ENCODE assay signal across 8 cellular contexts in the genomic region with DNA sequence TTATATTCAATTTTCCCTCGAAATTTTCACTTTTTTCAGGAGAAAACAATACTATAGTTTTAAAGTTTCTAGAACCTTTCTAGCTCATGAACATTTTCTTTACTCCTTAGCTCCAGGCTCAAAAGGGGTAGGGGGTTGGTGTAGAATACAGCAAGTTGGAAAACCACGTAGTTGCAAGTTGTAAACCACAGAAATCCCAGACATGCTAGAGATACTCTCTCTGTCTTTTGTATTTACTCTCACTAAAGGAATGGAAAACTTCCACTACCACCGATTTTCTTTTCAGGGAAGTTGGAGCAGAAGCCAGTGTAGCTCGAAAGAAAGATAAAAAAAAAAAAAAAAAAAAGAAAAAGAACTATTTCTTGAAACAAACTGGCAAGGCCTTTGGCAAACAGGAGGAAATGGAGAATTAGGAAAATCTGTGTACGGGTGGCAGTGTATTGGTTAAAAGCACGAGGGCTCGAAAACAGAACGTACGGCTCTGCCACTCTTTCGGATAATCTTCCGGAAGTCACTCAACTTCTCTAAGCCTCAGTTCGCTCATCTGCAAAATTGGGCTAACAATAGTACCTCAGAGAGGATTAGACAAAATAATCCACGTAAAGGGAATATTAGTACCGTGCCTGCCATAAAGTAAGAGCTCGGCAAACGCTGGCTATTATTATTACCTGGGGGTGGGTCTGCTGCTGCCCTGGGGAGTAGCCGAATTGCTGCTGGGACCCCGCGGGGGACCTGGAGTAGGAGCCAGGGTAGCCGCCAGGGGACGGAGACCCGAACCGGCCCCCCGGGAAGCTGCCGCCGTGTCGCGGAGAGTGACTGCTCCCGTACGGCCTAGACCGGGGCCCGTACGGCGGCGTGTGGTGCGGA. TPM values are rescaled to one million over a fixed set of nuclear protein-coding genes. Genes with fewer than 3 reads are reported as not detected.
DNase-seq lines count a peak whose midpoint lies in the region; ATAC-seq and TF ChIP-seq lines count a peak whose summit lies in the region.

No MANE protein-coding gene starts in this region.

- peak overlapping the region; percentile 93 for H3K4me3 Mint-ChIP-seq in activated naive CD8-positive, alpha-beta T cell treated with anti-CD3 and anti-CD28 coated beads, Interleukin-2, amount 50 U/mL, for 24 hours

- peaks cover 0 to 19% of the 10 kb centered on the region in 2 donors for H3K4me1 ChIP-seq in right atrium auricular region
- peaks cover 35 to 40% of the 10 kb centered on the region in 2 donors for H3K4me1 ChIP-seq in gastrocnemius medialis

- H3K27me3 ChIP-seq in right atrium auricular region (no peaks in the 10 kb centered on the region), gastrocnemius medialis (no peaks in the 10 kb centered on the region)

- H3K4me1 Mint-ChIP-seq in activated naive CD8-positive, alpha-beta T cell treated with anti-CD3 and anti-CD28 coated beads, Interleukin-2, amount 50 U/mL, for 24 hours = peaks cover 47% of the 10 kb centered on the region

- H3K27ac Mint-ChIP-seq in activated naive CD8-positive, alpha-beta T cell treated with anti-CD3 and anti-CD28 coated beads, Interleukin-2, amount 50 U/mL, for 24 hours = peak overlapping the region; percentile 98

- ATAC-seq in GM21390 (IDR thresholded peaks at IDR 0.05; ENCODE audit: unreplicated experiment) (peak; percentile 52), gastrocnemius medialis (peak; percentile 57 to 65)
- no peak for ATAC-seq in activated naive CD8-positive, alpha-beta T cell treated with anti-CD3 and anti-CD28 coated beads, Interleukin-2, amount 50 U/mL, for 24 hours

- H3K9me3 ChIP-seq in right atrium auricular region (no peaks in the 10 kb centered on the region), gastrocnemius medialis (no peaks in the 10 kb centered on the region)

- H3K27ac ChIP-seq in right atrium auricular region (peak overlapping the region; percentile 85 to 91), gastrocnemius medialis (peak overlapping the region; percentile 89 to 98 (median 92))

- H3K36me3 Mint-ChIP-seq in activated naive CD8-positive, alpha-beta T cell treated with anti-CD3 and anti-CD28 coated beads, Interleukin-2, amount 50 U/mL, for 24 hours (ENCODE audit: low read depth) = peaks cover 19% of the 10 kb centered on the region

- H3K4me3 ChIP-seq in right atrium auricular region = peak overlapping the region; percentile 71 to 86
- H3K4me3 ChIP-seq in gastrocnemius medialis = peak overlapping the region; percentile 81 to 98 (median 92)

- H3K36me3 ChIP-seq in right atrium auricular region (no peaks in the 10 kb centered on the region), gastrocnemius medialis (no peaks in the 10 kb centered on the region)

- DNase-seq in EH (ENCODE audit: low read depth) (peak; percentile 50), KBM-7 (peak; percentile 51), right atrium auricular region (ENCODE audit: low spot score) (no peak), gastrocnemius medialis (no peak)
- DNase-seq in activated naive CD8-positive, alpha-beta T cell treated with anti-CD3 and anti-CD28 coated beads, Interleukin-2, amount 50 U/mL, for 24 hours = no peak
- DNase-seq in central memory CD4-positive, alpha-beta T cell = no peak
- no peak for DNase-seq in NK-92 treated with Interleukin-12 subunit alpha and Interleukin-12 subunit beta, amount 100 ng/mL, for 24 hours (lab: John Stamatoyannopoulos, UW)

- no peak for TF ChIP-seq CTCF in right atrium auricular region (IDR thresholded peaks at IDR 0.05)
- no peak for TF ChIP-seq CTCF in gastrocnemius medialis (IDR thresholded peaks at IDR 0.05 in 4 of 5, conservative IDR thresholded peaks at IDR 0.05 in 1 of 5)

- peaks cover 5% of the 10 kb centered on the region for H3K27me3 Mint-ChIP-seq in activated naive CD8-positive, alpha-beta T cell treated with anti-CD3 and anti-CD28 coated beads, Interleukin-2, amount 50 U/mL, for 24 hours

- in situ Hi-C loops in KBM-7 (cut with MboI; ENCODE audit: low pct_unique_long_range_greater_than_20kb, low sequenced_read_pairs) = no loop called here
- in situ Hi-C loops in gastrocnemius medialis (cut with MboI; ENCODE audit: low sequenced_read_pairs in 4 of 4) = loop anchor here in 1 of 4 donors (10.0 kb wide), 1 partner anchor 239 kb away; no protein-coding TSS in a partner anchor

- intact Hi-C loops in gastrocnemius medialis (cut with DNase I; ENCODE audit: low total_unique reads) = loop anchor here (1.0 to 10.0 kb wide), 4 partner anchors 51 to 569 kb away; a partner anchor contains a TSS

- TF ChIP-seq POLR2A in gastrocnemius medialis (IDR thresholded peaks at IDR 0.05) = no peak

- no peaks in the 10 kb centered on the region for H3K9me3 Mint-ChIP-seq in activated naive CD8-positive, alpha-beta T cell treated with anti-CD3 and anti-CD28 coated beads, Interleukin-2, amount 50 U/mL, for 24 hours

RNA-seq across cellular contexts. Expression of a gene that starts 0.6 kb away (rescaled TPM):
- total RNA-seq in right atrium auricular region (10 to 100 TPM; 19.7 to 23.3 TPM), gastrocnemius medialis (10 to 100 TPM; 19.1 to 27.9 (median 23.8) TPM)

RNA-seq across cellular contexts. Expression of a gene that starts 1.0 kb away (rescaled TPM):
- total RNA-seq in right atrium auricular region (1 to 10 TPM; 2.6 to 5.4 TPM), gastrocnemius medialis (1 to 10 TPM; 2.3 to 3.5 (median 2.9) TPM)

Comparison
In these comparisons a context has a peak if more than half of its experiments do, and no peak if none do; other contexts are left out.
1. DNase-seq: peak in EH (single experiment) and KBM-7 (single experiment); none in activated naive CD8-positive, alpha-beta T cell treated with anti-CD3 and anti-CD28 coated beads, Interleukin-2, amount 50 U/mL, for 24 hours (single experiment), right atrium auricular region (single experiment), gastrocnemius medialis (0 of 2), central memory CD4-positive, alpha-beta T cell (single experiment) and NK-92 treated with Interleukin-12 subunit alpha and Interleukin-12 subunit beta, amount 100 ng/mL, for 24 hours (single experiment).